ENCODE assay signal across 8 cellular contexts in the genomic region with DNA sequence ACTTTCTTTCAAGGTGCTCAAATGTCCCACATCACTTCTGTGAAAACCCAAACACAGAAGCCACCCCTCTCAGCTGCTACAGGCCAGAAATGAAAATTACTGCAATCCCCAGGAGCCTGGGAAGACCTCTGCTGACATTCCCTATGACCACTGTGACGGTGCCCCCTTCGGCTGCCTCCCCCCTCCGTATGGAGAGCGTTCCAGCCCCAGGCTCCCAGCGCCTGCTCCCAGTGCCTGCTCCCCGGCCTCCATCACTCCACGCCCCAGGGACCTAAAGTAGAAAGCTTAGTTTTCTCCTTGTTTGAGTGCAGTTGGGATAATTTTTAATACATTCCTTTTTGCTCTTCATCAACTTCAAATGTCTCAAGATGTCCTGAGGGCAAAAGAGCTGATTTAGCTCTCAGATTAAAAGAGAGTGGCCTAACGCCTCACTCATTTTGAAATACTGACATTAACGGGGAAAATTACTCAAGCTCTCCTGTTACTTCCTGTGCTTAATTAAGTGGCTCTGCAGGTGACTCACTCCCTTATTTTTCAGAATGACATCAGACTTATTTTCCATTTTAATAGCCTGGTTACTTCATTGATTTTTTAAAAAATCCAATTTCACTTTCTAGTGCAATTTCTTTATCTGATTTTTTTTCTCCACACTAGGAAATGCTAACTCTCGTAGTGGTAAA.
A peak's percentile ranks its signal among the peaks of the same experiment; 100 is the strongest.
DNase-seq lines count a peak whose midpoint lies in the region; ATAC-seq, FAIRE-seq and TF ChIP-seq lines count a peak whose summit lies in the region.
"Not testable (repeated sequence)": the region's sequence is repeated elsewhere in the genome, so short reads cannot be mapped to it uniquely, and the experiment has no call there.

No MANE protein-coding gene starts in this region.

- not testable (repeated sequence) for H3K27me3 ChIP-seq in astrocyte (ENCODE audit: insufficient read depth, low read length); mesenchymal stem cell (ENCODE audit: control insufficient read depth in 1 of 2, insufficient read depth in 1 of 2, low read length in 2 of 2)

- not testable (repeated sequence) for H4K91ac ChIP-seq in mesenchymal stem cell (ENCODE audit: low read length)

- in situ Hi-C loops in Caki2 (cut with HindIII; ENCODE audit: low pct_unique_long_range_greater_than_20kb, low sequenced_read_pairs): not testable (repeated sequence)

- H3K27me3 Mint-ChIP-seq in WTC11 (ENCODE audit: low read depth); astrocyte (ENCODE audit: low read depth, unreplicated experiment): not testable (repeated sequence)

- CTCF ChIA-PET in HEK293T (lab: Yijun Ruan, JAX); WTC11 (lab: Charles Lee): not testable (repeated sequence)

- not testable (repeated sequence) for TF ChIP-seq CTCF in WTC11 (IDR thresholded peaks at IDR 0.05); astrocyte (IDR thresholded peaks at IDR 0.05; ENCODE audit: insufficient read depth, low read depth, low read length)

- H3K18ac ChIP-seq in mesenchymal stem cell (ENCODE audit: low read depth in 1 of 2, low read length in 2 of 2): not testable (repeated sequence)

- H2BK12ac ChIP-seq in mesenchymal stem cell (ENCODE audit: low read length in 2 of 2): peak overlapping the region in 1 of 2 experiments; percentile 84

- H3K23ac ChIP-seq in mesenchymal stem cell (ENCODE audit: low read length in 2 of 2): not testable (repeated sequence)

- peak overlapping the region; percentile 18 for H3K27ac ChIP-seq in astrocyte (ENCODE audit: low read depth, low read length)
- not testable (repeated sequence) for H3K27ac ChIP-seq in mesenchymal stem cell (ENCODE audit: low read length, poor library complexity, severe bottlenecking)

- H3K36me3 Mint-ChIP-seq in WTC11; astrocyte (ENCODE audit: low read depth, unreplicated experiment): not testable (repeated sequence)

- peak overlapping the region; percentile 89 for H2BK15ac ChIP-seq in mesenchymal stem cell (ENCODE audit: low read depth, poor library complexity, severe bottlenecking)

- WGBS in mesenchymal stem cell: 70% methylated on average over 2 of the region's 10 CpGs

- H3K9me3 Mint-ChIP-seq in WTC11; astrocyte (ENCODE audit: unreplicated experiment): not testable (repeated sequence)

- not testable (repeated sequence) for H3K79me2 ChIP-seq in astrocyte (ENCODE audit: insufficient read depth, low read length)

- not testable (repeated sequence) for H3K4me3 Mint-ChIP-seq in WTC11; astrocyte (ENCODE audit: unreplicated experiment)

- not testable (repeated sequence) for H4K8ac ChIP-seq in mesenchymal stem cell (ENCODE audit: low read length)

- H2BK5ac ChIP-seq in mesenchymal stem cell (ENCODE audit: low read depth, low read length, poor library complexity, severe bottlenecking): not testable (repeated sequence)

- not testable (repeated sequence) for H3K9me3 ChIP-seq in astrocyte (ENCODE audit: insufficient read depth, low read depth, low read length); mesenchymal stem cell (ENCODE audit: control insufficient read depth, low read length)

- H3K9ac ChIP-seq in astrocyte (ENCODE audit: low read length); mesenchymal stem cell (ENCODE audit: low read length): not testable (repeated sequence)

- DNase-seq in Caki2 (ENCODE audit: low read depth): peak; percentile 33
- peak; percentile 10 for DNase-seq in HEK293T (ENCODE audit: extremely low spot score)
- DNase-seq in WTC11 (ENCODE audit: low spot score); astrocyte (ENCODE audit: low read depth); mesenchymal stem cell: not testable (repeated sequence)
- peak; percentile 22 for DNase-seq in activated T-cell treated with anti-CD3 and anti-CD28 coated beads, Interleukin-2, amount 50 U/mL, for 48 hours
- DNase-seq in stimulated activated CD4-positive, alpha-beta T cell treated with anti-CD3 and anti-CD28 coated beads, Interleukin-4, amount 100 ng/mL, for 24 hours: peak; percentile 17

- not testable (repeated sequence) for H4K20me1 ChIP-seq in astrocyte (ENCODE audit: insufficient read depth, low read length)

- H2AK5ac ChIP-seq in mesenchymal stem cell (ENCODE audit: low read length, severe bottlenecking): not testable (repeated sequence)

- not testable (repeated sequence) for H3K14ac ChIP-seq in mesenchymal stem cell (ENCODE audit: low read length in 2 of 2)

- POLR2A ChIA-PET in HEK293T (lab: Yijun Ruan, JAX); WTC11 (lab: Charles Lee): not testable (repeated sequence)

- H3K4ac ChIP-seq in mesenchymal stem cell (ENCODE audit: low read depth in 1 of 2, low read length in 2 of 2): not testable (repeated sequence)

- FAIRE-seq in astrocyte (lab: Jason Lieb, UNC): not testable (repeated sequence)

- not testable (repeated sequence) for H3K4me2 ChIP-seq in astrocyte (ENCODE audit: low read length); mesenchymal stem cell (ENCODE audit: low read length, poor library complexity, severe bottlenecking)

- not testable (repeated sequence) for H2BK120ac ChIP-seq in mesenchymal stem cell (ENCODE audit: low read depth, low read length)

- not testable (repeated sequence) for H3K79me1 ChIP-seq in mesenchymal stem cell (replicated peaks; ENCODE audit: low read length, poor library complexity, severe bottlenecking)

- H3K4me1 ChIP-seq in astrocyte (ENCODE audit: insufficient read depth, low read length); mesenchymal stem cell (ENCODE audit: control insufficient read depth, insufficient read depth, low read depth, low read length): not testable (repeated sequence)

- not testable (repeated sequence) for H2AFZ ChIP-seq in astrocyte (ENCODE audit: low read depth, low read length); mesenchymal stem cell (ENCODE audit: low read depth, low read length)

- not testable (repeated sequence) for H3K4me3 ChIP-seq in astrocyte (ENCODE audit: insufficient read depth, low read depth, low read length); mesenchymal stem cell (ENCODE audit: insufficient read depth in 1 of 2, low read depth in 1 of 2, low read length in 2 of 2)

- not testable (repeated sequence) for H3K36me3 ChIP-seq in astrocyte (ENCODE audit: insufficient read depth, low read length); mesenchymal stem cell (ENCODE audit: control insufficient read depth in 1 of 2, insufficient read depth in 2 of 2, low read depth in 1 of 2, low read length in 2 of 2)

- ATAC-seq in WTC11 (peak; percentile 17), esophagus mucosa (peak; percentile 64)

- not testable (repeated sequence) for H3K27ac Mint-ChIP-seq in WTC11; astrocyte (ENCODE audit: unreplicated experiment)

- not testable (repeated sequence) for H3K4me1 Mint-ChIP-seq in WTC11; astrocyte (ENCODE audit: low read depth, unreplicated experiment)
